25 cellular contexts compared by ENCODE assay signal in the genomic region with DNA sequence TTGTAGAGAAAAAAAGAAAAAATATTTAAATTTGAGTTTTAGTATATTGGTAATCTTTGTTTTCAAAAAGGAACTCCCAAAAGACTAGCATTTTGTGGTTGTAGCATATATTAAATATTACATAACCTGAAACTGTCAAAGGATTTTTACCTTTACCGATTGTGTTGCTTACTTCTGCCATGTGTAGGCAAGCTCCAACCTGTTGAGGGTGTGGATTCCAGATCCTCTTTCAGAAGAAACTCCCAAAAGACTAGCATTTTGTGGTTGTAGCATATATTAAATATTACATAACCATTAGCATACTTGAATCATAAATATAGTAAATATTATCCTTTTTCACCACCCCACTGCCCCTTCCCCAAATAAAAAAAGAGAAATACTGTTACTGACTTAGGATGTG.
"Had no signal": no experiment of that assay in that cellular context is flagged by ENCODE, and none has a peak within 500 bp of the region (broad histone marks: within the 10 kb centered on the region; RNA-seq: fewer than 3 reads in every experiment).

No MANE protein-coding gene starts in this region.

- H3K27ac Mint-ChIP-seq: activated CD8-positive, alpha-beta T cell treated with anti-CD3 and anti-CD28 coated beads, Interleukin-2, amount 10 ng/mL, durations not matched to agents 7 days and 5 days; activated naive CD4-positive, alpha-beta T cell treated with anti-CD3 and anti-CD28 coated beads, Interleukin-2, amount 50 U/mL, for 24 hours; naive thymus-derived CD8-positive, alpha-beta T cell; stimulated activated naive CD8-positive, alpha-beta T cell treated with anti-CD3 and anti-CD28 coated beads, Interleukin-15, Interleukin-2, amounts not matched to agents 100 ng/mL and 50 ng/mL, for 24 hours had no signal

- H3K4me3 Mint-ChIP-seq: activated CD8-positive, alpha-beta T cell treated with anti-CD3 and anti-CD28 coated beads, Interleukin-2, amount 10 ng/mL, durations not matched to agents 7 days and 5 days; activated naive CD4-positive, alpha-beta T cell treated with anti-CD3 and anti-CD28 coated beads, Interleukin-2, amount 50 U/mL, for 24 hours; central memory CD8-positive, alpha-beta T cell; naive thymus-derived CD8-positive, alpha-beta T cell; stimulated activated naive CD8-positive, alpha-beta T cell treated with anti-CD3 and anti-CD28 coated beads, Interleukin-15, Interleukin-2, amounts not matched to agents 100 ng/mL and 50 ng/mL, for 24 hours had no signal

- H3K9me3 ChIP-seq: colonic mucosa, gastrocnemius medialis, lower lobe of right lung, prostate gland, right atrium auricular region, transverse colon, uterus had no signal

- ATAC-seq: activated CD8-positive, alpha-beta T cell treated with anti-CD3 and anti-CD28 coated beads, Interleukin-2, amount 10 ng/mL, durations not matched to agents 7 days and 5 days; gastrocnemius medialis; left lobe of liver; lower lobe of right lung; naive thymus-derived CD8-positive, alpha-beta T cell had no signal

- H3K4me3 ChIP-seq: colonic mucosa, lower lobe of right lung, prostate gland, right atrium auricular region, transverse colon, uterus had no signal

- DNase-seq: activated CD4-positive, alpha-beta T cell treated with anti-CD3 and anti-CD28 coated beads for 1 hour; activated CD4-positive, alpha-beta T cell treated with anti-CD3 and anti-CD28 coated beads, Interleukin-2, amount 50 U/mL, for 1 hour; activated CD8-positive, alpha-beta T cell treated with anti-CD3 and anti-CD28 coated beads, Interleukin-2, amount 10 ng/mL, durations not matched to agents 7 days and 5 days; activated gamma-delta T cell treated with Interleukin-2 at 50 U/mL for 16 hours; activated T-cell treated with anti-CD3 and anti-CD28 coated beads, Interleukin-2, amount 50 U/mL, for 1 hour; aorta; brain microvascular endothelial cell; colonic mucosa; erythroblast; gastrocnemius medialis; head of caudate nucleus; lower lobe of right lung; naive thymus-derived CD8-positive, alpha-beta T cell; stimulated activated CD4-positive, alpha-beta T cell treated with anti-CD3 and anti-CD28 coated beads, Interleukin-4, amount 100 ng/mL, for 4 hours; substantia nigra; T-helper 1 cell; transverse colon; uterus had no signal

- H3K4me1 ChIP-seq: colonic mucosa, prostate gland, uterus had no signal

- H3K9me3 Mint-ChIP-seq: activated naive CD4-positive, alpha-beta T cell treated with anti-CD3 and anti-CD28 coated beads, Interleukin-2, amount 50 U/mL, for 24 hours; central memory CD8-positive, alpha-beta T cell; mesothelial cell of epicardium; naive thymus-derived CD8-positive, alpha-beta T cell; stimulated activated naive CD8-positive, alpha-beta T cell treated with anti-CD3 and anti-CD28 coated beads, Interleukin-15, Interleukin-2, amounts not matched to agents 100 ng/mL and 50 ng/mL, for 24 hours had no signal

- H3K36me3 ChIP-seq: brain microvascular endothelial cell, colonic mucosa, gastrocnemius medialis, lower lobe of right lung, prostate gland, right atrium auricular region, transverse colon, uterus had no signal

- H3K27ac ChIP-seq: brain microvascular endothelial cell, colonic mucosa, gastrocnemius medialis, lower lobe of right lung, prostate gland, right atrium auricular region, transverse colon, uterus had no signal

- H3K27me3 ChIP-seq: brain microvascular endothelial cell, gastrocnemius medialis, right atrium auricular region, uterus had no signal

- H3K36me3 Mint-ChIP-seq: activated naive CD4-positive, alpha-beta T cell treated with anti-CD3 and anti-CD28 coated beads, Interleukin-2, amount 50 U/mL, for 24 hours; mesothelial cell of epicardium; naive thymus-derived CD8-positive, alpha-beta T cell had no signal
